Comparison of ENCODE assay signal across 9 cellular contexts in the genomic region with DNA sequence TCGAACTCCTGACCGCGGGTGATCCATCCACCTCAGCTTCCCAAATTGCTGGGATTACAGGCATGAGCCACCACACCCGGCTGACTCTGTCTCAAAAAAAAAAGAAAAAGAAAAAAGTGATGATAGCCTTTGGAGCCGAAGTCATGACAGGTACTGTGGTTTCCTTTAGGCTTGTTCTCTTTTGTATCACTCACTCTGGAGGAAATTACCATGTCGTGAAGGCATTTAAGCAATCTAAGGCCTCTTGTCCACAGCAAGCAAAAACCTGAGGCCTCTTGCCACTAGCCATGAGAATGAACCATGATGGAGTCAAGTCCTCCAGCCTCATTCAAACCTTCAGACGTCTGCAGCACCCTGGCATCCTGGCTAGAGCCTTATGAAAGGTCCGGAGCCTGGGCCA.
"Had no signal": no experiment of that assay in that cellular context is flagged by ENCODE, and none has a peak within 500 bp of the region (broad histone marks: within the 10 kb centered on the region; RNA-seq: fewer than 3 reads in every experiment).

No MANE protein-coding gene starts in this region.

- H3K36me3 Mint-ChIP-seq: IgD-negative memory B cell had no signal

- H3K27ac ChIP-seq: GM23248, HL-60 had no signal

- H3K27ac Mint-ChIP-seq: HFFc6, IgD-negative memory B cell had no signal

- FAIRE-seq: HepG2 had no signal

- DNase-seq: GM23248, GOT3, H7, HFFc6 had no signal

- H3K9ac ChIP-seq: GM23248 had no signal

- ATAC-seq: HCT116, HepG2 had no signal

- H3K9me3 Mint-ChIP-seq: HFFc6, IgD-negative memory B cell had no signal

- H3K36me3 ChIP-seq: HAP-1 had no signal

- H2AFZ ChIP-seq: GM23248 had no signal

- H3K4me3 ChIP-seq: GM23248, HAP-1 had no signal

- H3K9me3 ChIP-seq: HAP-1 had no signal

- H3K4me3 Mint-ChIP-seq: HFFc6, IgD-negative memory B cell had no signal

- H3K4me1 ChIP-seq: HAP-1 had no signal

- H3K4me1 Mint-ChIP-seq: IgD-negative memory B cell had no signal
